Comparison of ENCODE assay signal across 16 cellular contexts in genomic region chr10:72006026-72006425, GRCh38. TPM values are rescaled to one million over a fixed set of nuclear protein-coding genes. Genes with fewer than 3 reads are reported as not detected.
DNase-seq lines count a peak whose midpoint lies in the region; ATAC-seq and TF ChIP-seq lines count a peak whose summit lies in the region.
"Had no signal": no experiment of that assay in that cellular context is flagged by ENCODE, and none has a peak within 500 bp of the region (broad histone marks: within the 10 kb centered on the region; RNA-seq: fewer than 3 reads in every experiment).

No MANE protein-coding gene starts in this region.

- H3K4me3 Mint-ChIP-seq in naive thymus-derived CD4-positive, alpha-beta T cell, result no peak overlapping the region
- H3K4me3 Mint-ChIP-seq in activated naive CD8-positive, alpha-beta T cell treated with anti-CD3 and anti-CD28 coated beads for 36 hours, result no peak overlapping the region
- H3K4me3 Mint-ChIP-seq: CD8-positive, alpha-beta T cell; H9 had no signal

- no peak overlapping the region for H3K27ac Mint-ChIP-seq in naive thymus-derived CD4-positive, alpha-beta T cell
- H3K27ac Mint-ChIP-seq in activated naive CD8-positive, alpha-beta T cell treated with anti-CD3 and anti-CD28 coated beads for 36 hours, result no peak overlapping the region
- H3K27ac Mint-ChIP-seq: CD8-positive, alpha-beta T cell had no signal

- CTCF ChIA-PET in naive thymus-derived CD4-positive, alpha-beta T cell (lab: Charles Lee), result no interaction called here

- H3K9ac ChIP-seq in adipocyte (ENCODE audit: low read length), result peak overlapping the region; percentile 80

- TF ChIP-seq CTCF in sigmoid colon (IDR thresholded peaks at IDR 0.05), result no peak

- no peaks in the 10 kb centered on the region for H3K36me3 Mint-ChIP-seq in naive thymus-derived CD4-positive, alpha-beta T cell
- H3K36me3 Mint-ChIP-seq in activated naive CD8-positive, alpha-beta T cell treated with anti-CD3 and anti-CD28 coated beads for 36 hours, result no peaks in the 10 kb centered on the region
- H3K36me3 Mint-ChIP-seq: CD8-positive, alpha-beta T cell had no signal

- H3K36me3 ChIP-seq in adipocyte (ENCODE audit: control insufficient read depth, insufficient read depth, low read length, severe bottlenecking) (peaks cover 45% of the 10 kb centered on the region), sigmoid colon (peaks cover 0 to 28% (median 3%) of the 10 kb centered on the region in 4 donors)
- no peaks in the 10 kb centered on the region for H3K36me3 ChIP-seq in naive thymus-derived CD4-positive, alpha-beta T cell (ENCODE audit: control insufficient read depth in 2 of 3, insufficient read depth in 3 of 3, low read length in 3 of 3)

- no peak for TF ChIP-seq POLR2A in sigmoid colon (IDR thresholded peaks at IDR 0.05)

- no peak for TF ChIP-seq EP300 in sigmoid colon (IDR thresholded peaks at IDR 0.05)

- H3K27ac ChIP-seq in layer of hippocampus (ENCODE audit: low read depth, low read length), result peak overlapping the region; percentile 89
- H3K27ac ChIP-seq in sigmoid colon, result peak overlapping the region in 2 of 4 donors; percentile 89 to 96
- no peak overlapping the region for H3K27ac ChIP-seq in naive thymus-derived CD4-positive, alpha-beta T cell (ENCODE audit: low read depth, low read length)
- H3K27ac ChIP-seq: SJSA1 had no signal

- ATAC-seq in Right ventricle myocardium superior (ENCODE audit: poor library complexity) (no peak), Right ventricle myocardium inferior (no peak)
- no peak for ATAC-seq in naive thymus-derived CD4-positive, alpha-beta T cell
- ATAC-seq: CD8-positive, alpha-beta T cell had no signal

- DNase-seq in Right ventricle myocardium superior (peak; percentile 14), Right ventricle myocardium inferior (ENCODE audit: missing footprints) (no peak), adipocyte (ENCODE audit: low read depth) (no peak), sigmoid colon (no peak), mucosa of gallbladder (ENCODE audit: low spot score) (no peak)
- no peak for DNase-seq in naive thymus-derived CD4-positive, alpha-beta T cell
- DNase-seq in activated naive CD8-positive, alpha-beta T cell treated with anti-CD3 and anti-CD28 coated beads for 36 hours, result no peak
- DNase-seq: 8988T; BE2C; CD8-positive, alpha-beta T cell; H9; NCI-H1092 treated with DMSO at 0.1 percent for 48 hours; NCI-H1694; NCI-H524 had no signal

- no peaks in the 10 kb centered on the region for H3K27me3 Mint-ChIP-seq in naive thymus-derived CD4-positive, alpha-beta T cell
- no peaks in the 10 kb centered on the region for H3K27me3 Mint-ChIP-seq in activated naive CD8-positive, alpha-beta T cell treated with anti-CD3 and anti-CD28 coated beads for 36 hours

- WGBS in sigmoid colon, 2 donors, result 84 to 85% methylated on average over 3 of the region's 3 CpGs

- intact Hi-C loops in Right ventricle myocardium superior (cut with DNase I) (no loop called here), Right ventricle myocardium inferior (cut with DNase I) (no loop called here), sigmoid colon (cut with DNase I) (no loop called here)
- intact Hi-C loops in naive thymus-derived CD4-positive, alpha-beta T cell (cut with micrococcal nuclease), result no loop called here

- H3K27me3 ChIP-seq in adipocyte (replicated peaks; ENCODE audit: control insufficient read depth, insufficient read depth, low read length) (no peaks in the 10 kb centered on the region), layer of hippocampus (ENCODE audit: control insufficient read depth, insufficient read depth, low read length) (no peaks in the 10 kb centered on the region), sigmoid colon (no peaks in the 10 kb centered on the region)
- H3K27me3 ChIP-seq in naive thymus-derived CD4-positive, alpha-beta T cell (ENCODE audit: control insufficient read depth in 2 of 2, insufficient read depth in 2 of 2, low read length in 2 of 2), result no peaks in the 10 kb centered on the region
- H3K27me3 ChIP-seq: BE2C, SJSA1 had no signal

- H3K9me3 Mint-ChIP-seq in naive thymus-derived CD4-positive, alpha-beta T cell, result no peaks in the 10 kb centered on the region
- H3K9me3 Mint-ChIP-seq in activated naive CD8-positive, alpha-beta T cell treated with anti-CD3 and anti-CD28 coated beads for 36 hours, result no peaks in the 10 kb centered on the region
- H3K9me3 Mint-ChIP-seq: CD8-positive, alpha-beta T cell; H9 had no signal

- POLR2A ChIA-PET in naive thymus-derived CD4-positive, alpha-beta T cell (lab: Charles Lee), result interaction anchor here (0.6 kb wide), 1 partner anchor 73 kb away, joined by 3 read pairs; no protein-coding TSS in a partner anchor

- H3K4me1 Mint-ChIP-seq in naive thymus-derived CD4-positive, alpha-beta T cell, result peaks cover 0 to 2% (median 0%) of the 10 kb centered on the region in 7 donors
- H3K4me1 Mint-ChIP-seq in activated naive CD8-positive, alpha-beta T cell treated with anti-CD3 and anti-CD28 coated beads for 36 hours, result no peaks in the 10 kb centered on the region

- H3K4me3 ChIP-seq in adipocyte (ENCODE audit: low read length) (no peak overlapping the region), sigmoid colon (no peak overlapping the region)
- no peak overlapping the region for H3K4me3 ChIP-seq in naive thymus-derived CD4-positive, alpha-beta T cell (ENCODE audit: low read length)
- H3K4me3 ChIP-seq: SJSA1 had no signal

- H3K4me1 ChIP-seq in adipocyte (ENCODE audit: control insufficient read depth, insufficient read depth, low read length) (peaks cover 59% of the 10 kb centered on the region), sigmoid colon (peaks cover 0 to 63% (median 52%) of the 10 kb centered on the region in 4 donors)
- H3K4me1 ChIP-seq in naive thymus-derived CD4-positive, alpha-beta T cell (ENCODE audit: control insufficient read depth in 2 of 2, insufficient read depth in 2 of 2, low read length in 2 of 2), result no peaks in the 10 kb centered on the region

- H3K9me3 ChIP-seq in adipocyte (ENCODE audit: control insufficient read depth, low read length) (no peaks in the 10 kb centered on the region), sigmoid colon (no peaks in the 10 kb centered on the region)
- no peaks in the 10 kb centered on the region for H3K9me3 ChIP-seq in naive thymus-derived CD4-positive, alpha-beta T cell (ENCODE audit: control insufficient read depth in 2 of 3, low read length in 3 of 3)
- H3K9me3 ChIP-seq: BE2C, SJSA1 had no signal

RNA-seq across cellular contexts. Expression of gene CHST3, which starts 41.8 kb away (rescaled TPM):
- total RNA-seq in Right ventricle myocardium superior (15.4 TPM), Right ventricle myocardium inferior (18.1 TPM), sigmoid colon (10 to 100 TPM; 12.8 to 25.5 (median 16.5) TPM), mucosa of gallbladder (10.3 TPM)
- 1 to 10 TPM in 1 of 3 donors, under 1 TPM in 2; 0.23 to 3.6 (median 0.60) TPM for polyA plus RNA-seq in sigmoid colon
- under 1 TPM in 1 of 5 experiments, not detected in 4; 0.05 TPM for total RNA-seq in naive thymus-derived CD4-positive, alpha-beta T cell
- polyA plus RNA-seq in naive thymus-derived CD4-positive, alpha-beta T cell, result not detected
- under 1 TPM; 0.84 to 0.87 TPM for total RNA-seq in activated naive CD8-positive, alpha-beta T cell treated with anti-CD3 and anti-CD28 coated beads for 36 hours
- total RNA-seq: CD8-positive, alpha-beta T cell had no signal
